Comparison of ENCODE assay signal across 1 cellular context in the genomic region with DNA sequence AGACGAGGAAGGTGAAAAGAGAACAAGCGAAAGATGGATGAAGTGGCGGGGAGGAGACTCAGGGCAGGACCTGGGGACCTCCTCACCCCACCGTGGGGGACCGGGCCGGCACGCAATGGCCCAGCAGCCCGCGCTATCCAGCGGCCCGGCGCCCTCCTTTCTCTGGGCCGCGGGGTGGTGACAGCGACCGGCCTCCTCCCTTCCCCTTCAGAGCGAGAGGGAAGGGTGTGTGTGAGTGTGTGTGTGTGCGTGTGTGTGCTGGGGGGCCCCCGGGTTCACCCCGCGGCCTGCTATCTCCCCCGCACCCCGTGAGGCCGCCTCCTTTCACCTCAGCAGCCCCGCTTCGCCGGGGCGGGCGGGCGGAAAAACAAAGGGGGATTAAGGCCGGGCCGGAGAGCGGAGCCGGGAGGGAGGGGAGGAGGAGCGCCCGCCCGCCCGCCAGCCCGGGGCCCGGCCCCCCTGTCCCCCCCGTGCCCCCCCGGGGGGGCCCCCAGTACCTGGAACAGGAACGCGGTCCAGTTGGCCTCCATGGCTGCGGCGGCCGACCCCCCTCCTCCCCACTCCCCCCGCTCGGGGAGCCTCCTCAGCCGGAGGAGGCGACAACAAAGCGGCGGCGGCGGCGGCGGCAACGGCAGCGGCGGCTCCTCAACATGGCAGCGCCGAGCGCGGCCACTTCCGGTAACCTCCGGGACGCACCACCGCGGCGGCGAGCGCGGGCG.
TF ChIP-seq lines count a peak whose summit lies in the region.

Gene VEZF1, minus strand, starts transcription at position 673 of the 719 bp plus-strand sequence. Its CDS starts 143 bp downstream, at position 530.

TF ChIP-seq in HepG2, 621 proteins besides CTCF, POLR2A, EP300 and RAD21 (continued from another document and continues in another):
- 0 out of 2 replicates have a peak, but pooled peaks have one; percentile 50 for TF ChIP-seq ARID5B (CRISPR knock-in tag; IDR thresholded peaks at IDR 0.05)
- TF ChIP-seq, protein P1, sequence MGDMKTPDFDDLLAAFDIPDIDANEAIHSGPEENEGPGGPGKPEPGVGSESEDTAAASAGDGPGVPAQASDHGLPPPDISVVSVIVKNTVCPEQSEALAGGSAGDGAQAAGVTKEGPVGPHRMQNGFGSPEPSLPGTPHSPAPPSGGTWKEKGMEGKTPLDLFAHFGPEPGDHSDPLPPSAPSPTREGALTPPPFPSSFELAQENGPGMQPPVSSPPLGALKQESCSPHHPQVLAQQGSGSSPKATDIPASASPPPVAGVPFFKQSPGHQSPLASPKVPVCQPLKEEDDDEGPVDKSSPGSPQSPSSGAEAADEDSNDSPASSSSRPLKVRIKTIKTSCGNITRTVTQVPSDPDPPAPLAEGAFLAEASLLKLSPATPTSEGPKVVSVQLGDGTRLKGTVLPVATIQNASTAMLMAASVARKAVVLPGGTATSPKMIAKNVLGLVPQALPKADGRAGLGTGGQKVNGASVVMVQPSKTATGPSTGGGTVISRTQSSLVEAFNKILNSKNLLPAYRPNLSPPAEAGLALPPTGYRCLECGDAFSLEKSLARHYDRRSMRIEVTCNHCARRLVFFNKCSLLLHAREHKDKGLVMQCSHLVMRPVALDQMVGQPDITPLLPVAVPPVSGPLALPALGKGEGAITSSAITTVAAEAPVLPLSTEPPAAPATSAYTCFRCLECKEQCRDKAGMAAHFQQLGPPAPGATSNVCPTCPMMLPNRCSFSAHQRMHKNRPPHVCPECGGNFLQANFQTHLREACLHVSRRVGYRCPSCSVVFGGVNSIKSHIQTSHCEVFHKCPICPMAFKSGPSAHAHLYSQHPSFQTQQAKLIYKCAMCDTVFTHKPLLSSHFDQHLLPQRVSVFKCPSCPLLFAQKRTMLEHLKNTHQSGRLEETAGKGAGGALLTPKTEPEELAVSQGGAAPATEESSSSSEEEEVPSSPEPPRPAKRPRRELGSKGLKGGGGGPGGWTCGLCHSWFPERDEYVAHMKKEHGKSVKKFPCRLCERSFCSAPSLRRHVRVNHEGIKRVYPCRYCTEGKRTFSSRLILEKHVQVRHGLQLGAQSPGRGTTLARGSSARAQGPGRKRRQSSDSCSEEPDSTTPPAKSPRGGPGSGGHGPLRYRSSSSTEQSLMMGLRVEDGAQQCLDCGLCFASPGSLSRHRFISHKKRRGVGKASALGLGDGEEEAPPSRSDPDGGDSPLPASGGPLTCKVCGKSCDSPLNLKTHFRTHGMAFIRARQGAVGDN (CRISPR knock-in tag; IDR thresholded peaks at IDR 0.05): peak; percentile 67
- TF ChIP-seq ZNF639 (CRISPR knock-in tag; conservative IDR thresholded peaks at IDR 0.05): peak; percentile 90
- no peak; the same call in 1 of the 2 replicates for TF ChIP-seq DR1 (CRISPR knock-in tag; IDR thresholded peaks at IDR 0.05)
- TF ChIP-seq RFXANK (CRISPR knock-in tag; IDR thresholded peaks at IDR 0.05): 0 out of 2 replicates have a peak, but pooled peaks have one; percentile 4
- TF ChIP-seq, protein P2, sequence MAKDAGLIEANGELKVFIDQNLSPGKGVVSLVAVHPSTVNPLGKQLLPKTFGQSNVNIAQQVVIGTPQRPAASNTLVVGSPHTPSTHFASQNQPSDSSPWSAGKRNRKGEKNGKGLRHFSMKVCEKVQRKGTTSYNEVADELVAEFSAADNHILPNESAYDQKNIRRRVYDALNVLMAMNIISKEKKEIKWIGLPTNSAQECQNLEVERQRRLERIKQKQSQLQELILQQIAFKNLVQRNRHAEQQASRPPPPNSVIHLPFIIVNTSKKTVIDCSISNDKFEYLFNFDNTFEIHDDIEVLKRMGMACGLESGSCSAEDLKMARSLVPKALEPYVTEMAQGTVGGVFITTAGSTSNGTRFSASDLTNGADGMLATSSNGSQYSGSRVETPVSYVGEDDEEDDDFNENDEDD (CRISPR knock-in tag; IDR thresholded peaks at IDR 0.05; ENCODE audit: borderline replicate concordance): peak; percentile 15; the same call in 1 of the 2 replicates
- TF ChIP-seq, protein P3, sequence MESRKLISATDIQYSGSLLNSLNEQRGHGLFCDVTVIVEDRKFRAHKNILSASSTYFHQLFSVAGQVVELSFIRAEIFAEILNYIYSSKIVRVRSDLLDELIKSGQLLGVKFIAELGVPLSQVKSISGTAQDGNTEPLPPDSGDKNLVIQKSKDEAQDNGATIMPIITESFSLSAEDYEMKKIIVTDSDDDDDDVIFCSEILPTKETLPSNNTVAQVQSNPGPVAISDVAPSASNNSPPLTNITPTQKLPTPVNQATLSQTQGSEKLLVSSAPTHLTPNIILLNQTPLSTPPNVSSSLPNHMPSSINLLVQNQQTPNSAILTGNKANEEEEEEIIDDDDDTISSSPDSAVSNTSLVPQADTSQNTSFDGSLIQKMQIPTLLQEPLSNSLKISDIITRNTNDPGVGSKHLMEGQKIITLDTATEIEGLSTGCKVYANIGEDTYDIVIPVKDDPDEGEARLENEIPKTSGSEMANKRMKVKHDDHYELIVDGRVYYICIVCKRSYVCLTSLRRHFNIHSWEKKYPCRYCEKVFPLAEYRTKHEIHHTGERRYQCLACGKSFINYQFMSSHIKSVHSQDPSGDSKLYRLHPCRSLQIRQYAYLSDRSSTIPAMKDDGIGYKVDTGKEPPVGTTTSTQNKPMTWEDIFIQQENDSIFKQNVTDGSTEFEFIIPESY (CRISPR knock-in tag; IDR thresholded peaks at IDR 0.05): no peak
- TF ChIP-seq ZNF292 (CRISPR knock-in tag; IDR thresholded peaks at IDR 0.05; ENCODE audit: borderline replicate concordance, low read depth): peak; percentile 39; the same call in 1 of the 2 replicates
- peak; percentile 35; the same call in 1 of the 2 replicates for TF ChIP-seq ARID4A (CRISPR knock-in tag; IDR thresholded peaks at IDR 0.05; ENCODE audit: borderline replicate concordance)
- TF ChIP-seq, protein P4, sequence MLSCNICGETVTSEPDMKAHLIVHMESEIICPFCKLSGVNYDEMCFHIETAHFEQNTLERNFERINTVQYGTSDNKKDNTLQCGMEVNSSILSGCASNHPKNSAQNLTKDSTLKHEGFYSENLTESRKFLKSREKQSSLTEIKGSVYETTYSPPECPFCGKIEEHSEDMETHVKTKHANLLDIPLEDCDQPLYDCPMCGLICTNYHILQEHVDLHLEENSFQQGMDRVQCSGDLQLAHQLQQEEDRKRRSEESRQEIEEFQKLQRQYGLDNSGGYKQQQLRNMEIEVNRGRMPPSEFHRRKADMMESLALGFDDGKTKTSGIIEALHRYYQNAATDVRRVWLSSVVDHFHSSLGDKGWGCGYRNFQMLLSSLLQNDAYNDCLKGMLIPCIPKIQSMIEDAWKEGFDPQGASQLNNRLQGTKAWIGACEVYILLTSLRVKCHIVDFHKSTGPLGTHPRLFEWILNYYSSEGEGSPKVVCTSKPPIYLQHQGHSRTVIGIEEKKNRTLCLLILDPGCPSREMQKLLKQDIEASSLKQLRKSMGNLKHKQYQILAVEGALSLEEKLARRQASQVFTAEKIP (CRISPR knock-in tag; IDR thresholded peaks at IDR 0.05; ENCODE audit: borderline replicate concordance): no peak
- TF ChIP-seq ZMAT5 (CRISPR knock-in tag; IDR thresholded peaks at IDR 0.05; ENCODE audit: borderline replicate concordance, low read depth): no peak
- TF ChIP-seq CENPT (CRISPR knock-in tag; IDR thresholded peaks at IDR 0.05; ENCODE audit: low read depth): 0 out of 2 replicates have a peak, but pooled peaks have one; percentile 67
- no peak for TF ChIP-seq ZNF24 (IDR thresholded peaks at IDR 0.05)
- TF ChIP-seq ZFP62 (CRISPR knock-in tag; IDR thresholded peaks at IDR 0.05): no peak
- TF ChIP-seq EHMT2 (IDR thresholded peaks at IDR 0.05; ENCODE audit: borderline replicate concordance, low read depth, low read length): no peak
- no peak for TF ChIP-seq ATM (IDR thresholded peaks at IDR 0.05; ENCODE audit: borderline replicate concordance)
- peak; percentile 58; the same call in 1 of the 2 replicates for TF ChIP-seq KDM5B (CRISPR knock-in tag; IDR thresholded peaks at IDR 0.05; ENCODE audit: borderline replicate concordance)
- peak; percentile 95 for TF ChIP-seq BRD4 (CRISPR knock-in tag; IDR thresholded peaks at IDR 0.05)
- TF ChIP-seq ZNF343 (CRISPR knock-in tag; IDR thresholded peaks at IDR 0.05): 0 out of 2 replicates have a peak, but pooled peaks have one; percentile 67
- TF ChIP-seq ZGPAT (CRISPR knock-in tag; IDR thresholded peaks at IDR 0.05): peak; percentile 82; the same call in 1 of the 2 replicates
- TF ChIP-seq, protein P5, sequence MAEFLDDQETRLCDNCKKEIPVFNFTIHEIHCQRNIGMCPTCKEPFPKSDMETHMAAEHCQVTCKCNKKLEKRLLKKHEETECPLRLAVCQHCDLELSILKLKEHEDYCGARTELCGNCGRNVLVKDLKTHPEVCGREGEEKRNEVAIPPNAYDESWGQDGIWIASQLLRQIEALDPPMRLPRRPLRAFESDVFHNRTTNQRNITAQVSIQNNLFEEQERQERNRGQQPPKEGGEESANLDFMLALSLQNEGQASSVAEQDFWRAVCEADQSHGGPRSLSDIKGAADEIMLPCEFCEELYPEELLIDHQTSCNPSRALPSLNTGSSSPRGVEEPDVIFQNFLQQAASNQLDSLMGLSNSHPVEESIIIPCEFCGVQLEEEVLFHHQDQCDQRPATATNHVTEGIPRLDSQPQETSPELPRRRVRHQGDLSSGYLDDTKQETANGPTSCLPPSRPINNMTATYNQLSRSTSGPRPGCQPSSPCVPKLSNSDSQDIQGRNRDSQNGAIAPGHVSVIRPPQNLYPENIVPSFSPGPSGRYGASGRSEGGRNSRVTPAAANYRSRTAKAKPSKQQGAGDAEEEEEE (CRISPR knock-in tag; IDR thresholded peaks at IDR 0.05; ENCODE audit: borderline replicate concordance): no peak
